In the genomic region with DNA sequence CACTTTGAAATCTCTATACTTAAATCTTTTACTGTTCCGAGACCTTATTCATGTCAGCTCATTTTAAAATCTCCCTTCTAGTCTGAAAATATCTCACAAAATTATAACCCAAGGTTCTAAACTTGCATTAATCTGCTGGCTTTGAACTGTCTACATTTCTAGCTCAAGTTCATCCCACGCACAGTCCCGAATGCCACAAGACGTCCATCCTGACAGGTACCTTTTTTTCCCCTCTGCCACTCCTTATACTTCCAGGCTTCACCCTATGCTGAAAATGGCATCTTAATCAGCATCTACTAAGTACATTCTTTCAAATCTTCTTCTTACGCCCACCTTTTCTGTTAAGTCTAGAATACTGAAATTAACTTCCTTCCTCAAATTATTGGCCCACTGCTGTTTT, we compare ENCODE assay signal across 6 cellular contexts.
"Had no signal": no experiment of that assay in that cellular context is flagged by ENCODE, and none has a peak within 500 bp of the region (broad histone marks: within the 10 kb centered on the region; RNA-seq: fewer than 3 reads in every experiment).

No MANE protein-coding gene starts in this region.

- DNase-seq: GM23248, GOT3, H7, H9, HCEC 1CT, HFFc6 had no signal
